Comparison of ENCODE assay signal across 22 cellular contexts in genomic region chr20:3011752-3012151, GRCh38. TPM values are rescaled to one million over a fixed set of nuclear protein-coding genes. Genes with fewer than 3 reads are reported as not detected.
DNase-seq lines count a peak whose midpoint lies in the region; ATAC-seq, FAIRE-seq and TF ChIP-seq lines count a peak whose summit lies in the region.
"Had no signal": no experiment of that assay in that cellular context is flagged by ENCODE, and none has a peak within 500 bp of the region (broad histone marks: within the 10 kb centered on the region; RNA-seq: fewer than 3 reads in every experiment).

No MANE protein-coding gene starts in this region.

- CTCF ChIA-PET in activated CD8-positive, alpha-beta memory T cell treated with anti-CD3 and anti-CD28 coated beads, Interleukin-2, amount 10 ng/mL, durations not matched to agents 7 days and 5 days (lab: Charles Lee), result interaction anchor here (1.4 kb wide), 1 partner anchor 11 kb away, joined by 5 read pairs; no protein-coding TSS in a partner anchor
- CTCF ChIA-PET in activated CD4-positive, alpha-beta memory T cell treated with anti-CD3 and anti-CD28 coated beads, Interleukin-2, amount 10 ng/mL, durations not matched to agents 7 days and 5 days (lab: Charles Lee), result interaction anchor here (1.9 kb wide), 1 partner anchor 98 kb away, joined by 11 read pairs; no protein-coding TSS in a partner anchor

- DNase-seq in activated CD8-positive, alpha-beta memory T cell treated with anti-CD3 and anti-CD28 coated beads, Interleukin-2, amount 10 ng/mL, durations not matched to agents 7 days and 5 days, result peak; percentile 61
- DNase-seq in activated CD8-positive, alpha-beta memory T cell treated with anti-CD3 and anti-CD28 coated beads, Interleukin-2, amount 50 U/mL, for 4 hours, result no peak
- peak; percentile 32 for DNase-seq in activated CD4-positive, alpha-beta memory T cell treated with anti-CD3 and anti-CD28 coated beads, Interleukin-2, amount 10 ng/mL, durations not matched to agents 7 days and 5 days
- DNase-seq in astrocyte (ENCODE audit: low read depth), result no peak
- DNase-seq in stimulated activated CD4-positive, alpha-beta T cell treated with anti-CD3 and anti-CD28 coated beads, TNF-alpha, amount 100 ng/mL, for 48 hours (ENCODE audit: low read depth in 3 of 3), result peak in 2 of 3 donors; percentile 19 to 36
- no peak for DNase-seq in NCI-H2227 treated with DMSO at 0.1 percent for 48 hours (lab: John Stamatoyannopoulos, UW)
- DNase-seq in NCI-H82 (lab: John Stamatoyannopoulos, UW), result no peak
- DNase-seq: adrenal gland, DND-41, islet precursor cell, KG1, NCI-H1048, NCI-H526 treated with DMSO at 0.1 percent for 48 hours, OCI-M1, posterior cingulate gyrus, T1000 had no signal

- H3K27me3 Mint-ChIP-seq in activated CD8-positive, alpha-beta memory T cell treated with anti-CD3 and anti-CD28 coated beads, Interleukin-2, amount 10 ng/mL, durations not matched to agents 7 days and 5 days, result no peaks in the 10 kb centered on the region
- no peaks in the 10 kb centered on the region for H3K27me3 Mint-ChIP-seq in activated CD4-positive, alpha-beta memory T cell treated with anti-CD3 and anti-CD28 coated beads, Interleukin-2, amount 10 ng/mL, durations not matched to agents 7 days and 5 days
- H3K27me3 Mint-ChIP-seq in astrocyte (ENCODE audit: low read depth, unreplicated experiment), result no peaks in the 10 kb centered on the region

- peak overlapping the region; percentile 24 for H3K4me2 ChIP-seq in astrocyte (ENCODE audit: low read length)

- FAIRE-seq in astrocyte (lab: Jason Lieb, UNC), result no peak
- FAIRE-seq: endometrium had no signal

- H3K27me3 ChIP-seq in astrocyte (ENCODE audit: insufficient read depth, low read length), result no peaks in the 10 kb centered on the region
- H3K27me3 ChIP-seq: adrenal gland had no signal

- H3K4me3 ChIP-seq in astrocyte (ENCODE audit: insufficient read depth, low read depth, low read length), result no peak overlapping the region
- H3K4me3 ChIP-seq: adrenal gland, lung, skin epidermis had no signal

- peak; percentile 88 for ATAC-seq in activated CD8-positive, alpha-beta memory T cell treated with anti-CD3 and anti-CD28 coated beads, Interleukin-2, amount 10 ng/mL, durations not matched to agents 7 days and 5 days
- no peak for ATAC-seq in esophagus mucosa

- H3K4me3 Mint-ChIP-seq in activated CD8-positive, alpha-beta memory T cell treated with anti-CD3 and anti-CD28 coated beads, Interleukin-2, amount 10 ng/mL, durations not matched to agents 7 days and 5 days, result no peak overlapping the region
- no peak overlapping the region for H3K4me3 Mint-ChIP-seq in activated CD4-positive, alpha-beta memory T cell treated with anti-CD3 and anti-CD28 coated beads, Interleukin-2, amount 10 ng/mL, durations not matched to agents 7 days and 5 days
- no peak overlapping the region for H3K4me3 Mint-ChIP-seq in astrocyte (ENCODE audit: unreplicated experiment)

- H3K9me3 Mint-ChIP-seq in activated CD8-positive, alpha-beta memory T cell treated with anti-CD3 and anti-CD28 coated beads, Interleukin-2, amount 10 ng/mL, durations not matched to agents 7 days and 5 days (ENCODE audit: low read depth), result no peaks in the 10 kb centered on the region
- H3K9me3 Mint-ChIP-seq in activated CD4-positive, alpha-beta memory T cell treated with anti-CD3 and anti-CD28 coated beads, Interleukin-2, amount 10 ng/mL, durations not matched to agents 7 days and 5 days, result no peaks in the 10 kb centered on the region
- no peaks in the 10 kb centered on the region for H3K9me3 Mint-ChIP-seq in astrocyte (ENCODE audit: unreplicated experiment)

- TF ChIP-seq CTCF in astrocyte (IDR thresholded peaks at IDR 0.05; ENCODE audit: insufficient read depth, low read depth, low read length), result no peak

- H3K4me1 ChIP-seq in astrocyte (ENCODE audit: insufficient read depth, low read length), result peaks cover 13% of the 10 kb centered on the region
- H3K4me1 ChIP-seq: adrenal gland had no signal

- POLR2A ChIA-PET in activated CD4-positive, alpha-beta memory T cell treated with anti-CD3 and anti-CD28 coated beads, Interleukin-2, amount 10 ng/mL, durations not matched to agents 7 days and 5 days (lab: Charles Lee), result interaction anchor here (0.8 to 1.5 kb wide), 5 partner anchors 11 to 42 kb away, joined by 3 to 4 read pairs (median 4); no protein-coding TSS in a partner anchor

- H3K4me1 Mint-ChIP-seq in activated CD8-positive, alpha-beta memory T cell treated with anti-CD3 and anti-CD28 coated beads, Interleukin-2, amount 10 ng/mL, durations not matched to agents 7 days and 5 days, result peaks cover 58% of the 10 kb centered on the region
- peaks cover 61% of the 10 kb centered on the region for H3K4me1 Mint-ChIP-seq in activated CD4-positive, alpha-beta memory T cell treated with anti-CD3 and anti-CD28 coated beads, Interleukin-2, amount 10 ng/mL, durations not matched to agents 7 days and 5 days
- peaks cover 17% of the 10 kb centered on the region for H3K4me1 Mint-ChIP-seq in astrocyte (ENCODE audit: low read depth, unreplicated experiment)

- no peak overlapping the region for H3K9ac ChIP-seq in astrocyte (ENCODE audit: low read length)

- no peaks in the 10 kb centered on the region for H3K79me2 ChIP-seq in astrocyte (ENCODE audit: insufficient read depth, low read length)

- no peak overlapping the region for H3K27ac ChIP-seq in astrocyte (ENCODE audit: low read depth, low read length)
- H3K27ac ChIP-seq: adrenal gland, skin epidermis had no signal

- H2AFZ ChIP-seq in astrocyte (ENCODE audit: low read depth, low read length), result no peak overlapping the region

- H4K20me1 ChIP-seq in astrocyte (ENCODE audit: insufficient read depth, low read length), result peaks cover 13% of the 10 kb centered on the region

- no peaks in the 10 kb centered on the region for H3K9me3 ChIP-seq in astrocyte (ENCODE audit: insufficient read depth, low read depth, low read length)
- H3K9me3 ChIP-seq: adrenal gland had no signal

- H3K36me3 Mint-ChIP-seq in activated CD8-positive, alpha-beta memory T cell treated with anti-CD3 and anti-CD28 coated beads, Interleukin-2, amount 10 ng/mL, durations not matched to agents 7 days and 5 days, result peaks cover 46% of the 10 kb centered on the region
- peaks cover 51% of the 10 kb centered on the region for H3K36me3 Mint-ChIP-seq in activated CD4-positive, alpha-beta memory T cell treated with anti-CD3 and anti-CD28 coated beads, Interleukin-2, amount 10 ng/mL, durations not matched to agents 7 days and 5 days (ENCODE audit: low read depth)
- peaks cover 24% of the 10 kb centered on the region for H3K36me3 Mint-ChIP-seq in astrocyte (ENCODE audit: low read depth, unreplicated experiment)

- peak overlapping the region; percentile 78 for H3K27ac Mint-ChIP-seq in activated CD8-positive, alpha-beta memory T cell treated with anti-CD3 and anti-CD28 coated beads, Interleukin-2, amount 10 ng/mL, durations not matched to agents 7 days and 5 days
- peak overlapping the region; percentile 71 for H3K27ac Mint-ChIP-seq in activated CD4-positive, alpha-beta memory T cell treated with anti-CD3 and anti-CD28 coated beads, Interleukin-2, amount 10 ng/mL, durations not matched to agents 7 days and 5 days
- H3K27ac Mint-ChIP-seq in astrocyte (ENCODE audit: unreplicated experiment), result no peak overlapping the region

- peaks cover 13% of the 10 kb centered on the region for H3K36me3 ChIP-seq in astrocyte (ENCODE audit: insufficient read depth, low read length)

RNA-seq across cellular contexts. Expression of gene GNRH2, which starts 31.7 kb away (rescaled TPM):
- under 1 TPM; 0.55 to 0.63 TPM for total RNA-seq in activated CD8-positive, alpha-beta memory T cell treated with anti-CD3 and anti-CD28 coated beads, Interleukin-2, amount 10 ng/mL, durations not matched to agents 7 days and 5 days
- 1 to 10 TPM; 2.3 to 3.0 TPM for total RNA-seq in activated CD4-positive, alpha-beta memory T cell treated with anti-CD3 and anti-CD28 coated beads, Interleukin-2, amount 10 ng/mL, durations not matched to agents 7 days and 5 days
- total RNA-seq in astrocyte (0.89 and 1.4 TPM in 2 replicates), esophagus mucosa (not detected)
- total RNA-seq: cerebellum, urinary bladder had no signal

RNA-seq across cellular contexts. Expression of gene MRPS26, which starts 34.1 kb away (rescaled TPM):
- 10 to 100 TPM; 43.0 to 46.7 TPM for total RNA-seq in activated CD8-positive, alpha-beta memory T cell treated with anti-CD3 and anti-CD28 coated beads, Interleukin-2, amount 10 ng/mL, durations not matched to agents 7 days and 5 days
- total RNA-seq in activated CD4-positive, alpha-beta memory T cell treated with anti-CD3 and anti-CD28 coated beads, Interleukin-2, amount 10 ng/mL, durations not matched to agents 7 days and 5 days, result 10 to 100 TPM; 33.7 to 35.3 TPM
- total RNA-seq in astrocyte (27.3 and 29.0 TPM in 2 replicates), esophagus mucosa (36.5 TPM)

RNA-seq across cellular contexts. Expression of gene OXT, which starts 59.7 kb away (rescaled TPM):
- not detected for total RNA-seq in activated CD8-positive, alpha-beta memory T cell treated with anti-CD3 and anti-CD28 coated beads, Interleukin-2, amount 10 ng/mL, durations not matched to agents 7 days and 5 days
- total RNA-seq in activated CD4-positive, alpha-beta memory T cell treated with anti-CD3 and anti-CD28 coated beads, Interleukin-2, amount 10 ng/mL, durations not matched to agents 7 days and 5 days, result not detected
- total RNA-seq in astrocyte (not detected in 2 replicates), esophagus mucosa (not detected)
- total RNA-seq: cerebellum, lung, urinary bladder had no signal

Comparison
In these comparisons a context has a peak if more than half of its experiments do, and no peak if none do; other contexts are left out.
1. DNase-seq: peak in activated CD8-positive, alpha-beta memory T cell treated with anti-CD3 and anti-CD28 coated beads, Interleukin-2, amount 10 ng/mL, durations not matched to agents 7 days and 5 days (single experiment), activated CD4-positive, alpha-beta memory T cell treated with anti-CD3 and anti-CD28 coated beads, Interleukin-2, amount 10 ng/mL, durations not matched to agents 7 days and 5 days (single experiment) and stimulated activated CD4-positive, alpha-beta T cell treated with anti-CD3 and anti-CD28 coated beads, TNF-alpha, amount 100 ng/mL, for 48 hours (2 of 3); none in activated CD8-positive, alpha-beta memory T cell treated with anti-CD3 and anti-CD28 coated beads, Interleukin-2, amount 50 U/mL, for 4 hours (single experiment), astrocyte (single experiment), NCI-H2227 treated with DMSO at 0.1 percent for 48 hours (single experiment) and NCI-H82 (single experiment).